ENCODE assay signal across 30 cellular contexts in the genomic region with DNA sequence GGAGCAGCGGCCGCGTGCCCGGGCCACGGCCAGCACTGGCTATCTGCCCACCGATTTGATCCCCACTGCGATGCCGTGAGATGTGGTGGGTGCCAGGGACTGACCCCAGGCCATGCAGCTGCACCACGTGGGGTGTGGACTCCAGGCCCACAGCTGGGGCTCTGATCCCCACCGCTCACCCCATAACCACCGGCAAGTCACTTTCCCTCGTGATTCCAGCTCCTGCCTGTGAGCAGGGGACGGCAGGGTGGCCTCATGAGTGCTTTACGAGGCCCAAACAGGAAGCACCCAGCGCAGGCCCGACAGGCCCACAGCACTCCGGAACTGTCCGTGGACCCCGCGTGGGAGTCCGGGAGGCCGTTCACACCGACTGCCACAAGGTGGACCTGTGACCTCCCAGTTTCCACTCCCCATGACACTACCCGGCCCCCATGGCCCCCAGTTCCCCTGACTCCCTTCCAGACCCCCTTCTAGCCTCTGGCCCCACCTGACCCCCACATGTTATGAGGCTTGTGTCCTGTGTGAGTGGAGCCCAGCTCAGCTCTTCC. TPM values are rescaled to one million over a fixed set of nuclear protein-coding genes. Genes with fewer than 3 reads are reported as not detected.
"Had no signal": no experiment of that assay in that cellular context is flagged by ENCODE, and none has a peak within 500 bp of the region (broad histone marks: within the 10 kb centered on the region; RNA-seq: fewer than 3 reads in every experiment).

No MANE protein-coding gene starts in this region.

- H3K4me1 Mint-ChIP-seq: endodermal cell had no signal

- H3K27ac Mint-ChIP-seq: activated B cell treated with CpG ODN at 0.5 μM for 24 hours; activated CD8-positive, alpha-beta T cell treated with anti-CD3 and anti-CD28 coated beads for 36 hours; endodermal cell; nephron progenitor cell had no signal

- H3K27me3 Mint-ChIP-seq: activated B cell treated with CpG ODN at 0.5 μM for 24 hours; activated CD8-positive, alpha-beta T cell treated with anti-CD3 and anti-CD28 coated beads for 36 hours had no signal

- H3K36me3 ChIP-seq: cardiac muscle cell, esophagus squamous epithelium, left lung, right atrium auricular region, tibial nerve had no signal

- H3K27ac ChIP-seq: cardiac muscle cell, esophagus squamous epithelium, left lung, right atrium auricular region, tibial nerve had no signal

- H3K4me3 ChIP-seq: cardiac muscle cell, esophagus squamous epithelium, left lung, mucosa of descending colon, right atrium auricular region, smooth muscle cell, tibial nerve had no signal

- ATAC-seq: activated CD8-positive, alpha-beta T cell treated with anti-CD3 and anti-CD28 coated beads for 36 hours; activated naive CD4-positive, alpha-beta T cell treated with anti-CD3 and anti-CD28 coated beads, Interleukin-2, amount 50 U/mL, for 72 hours; left lung; mucosa of descending colon had no signal

- H3K27me3 ChIP-seq: esophagus squamous epithelium, left lung, right atrium auricular region, tibial nerve had no signal

- H3K4me2 ChIP-seq: smooth muscle cell had no signal

- H3K4me3 Mint-ChIP-seq: activated B cell treated with CpG ODN at 0.5 μM for 24 hours; activated CD8-positive, alpha-beta T cell treated with anti-CD3 and anti-CD28 coated beads for 36 hours; brain; endodermal cell; nephron progenitor cell had no signal

- H3K9me3 Mint-ChIP-seq: activated B cell treated with CpG ODN at 0.5 μM for 24 hours; activated CD8-positive, alpha-beta T cell treated with anti-CD3 and anti-CD28 coated beads for 36 hours; activated naive CD4-positive, alpha-beta T cell treated with anti-CD3 and anti-CD28 coated beads, Interleukin-2, amount 50 U/mL, for 72 hours; endodermal cell; nephron progenitor cell had no signal

- H3K9me3 ChIP-seq: esophagus squamous epithelium, left lung, mucosa of descending colon, right atrium auricular region, tibial nerve had no signal

- DNase-seq: activated B cell treated with CpG ODN at 0.5 μM for 24 hours; activated CD4-positive, alpha-beta T cell treated with anti-CD3 and anti-CD28 coated beads, Interleukin-2, amount 50 U/mL, for 1 hour; activated CD8-positive, alpha-beta T cell treated with anti-CD3 and anti-CD28 coated beads for 36 hours; activated naive CD4-positive, alpha-beta T cell; activated T-cell treated with anti-CD3 and anti-CD28 coated beads, Interleukin-2, amount 50 U/mL, for 48 hours; cortex of kidney; endodermal cell; esophagus squamous epithelium; foreskin melanocyte; mucosa of descending colon; nephron progenitor cell; stimulated activated CD4-positive, alpha-beta T cell treated with anti-CD3 and anti-CD28 coated beads, Interleukin-15, amount 100 ng/mL, for 24 hours; stimulated activated CD4-positive, alpha-beta T cell treated with anti-CD3 and anti-CD28 coated beads, Interleukin-2, amount 100 ng/mL, for 24 hours; stimulated activated naive CD4-positive, alpha-beta T cell treated with Interleukin-2 at 50 U/mL for 16 hours; T-helper 2 cell had no signal

- H3K36me3 Mint-ChIP-seq: brain had no signal

RNA-seq across cellular contexts. Expression of a gene that starts 0.6 kb away (rescaled TPM):
- total RNA-seq: activated B cell treated with CpG ODN at 0.5 μM for 24 hours; activated CD8-positive, alpha-beta T cell treated with anti-CD3 and anti-CD28 coated beads for 36 hours; activated naive CD4-positive, alpha-beta T cell treated with anti-CD3 and anti-CD28 coated beads, Interleukin-2, amount 50 U/mL, for 72 hours; cerebellum; endodermal cell; esophagus squamous epithelium; left lung; lung microvascular endothelial cell; mucosa of descending colon; myocyte; omental fat pad; pulmonary artery endothelial cell; smooth muscle cell; temporal lobe; tibial nerve; urinary bladder had no signal
- polyA plus RNA-seq: aorta, cardiac muscle cell, smooth muscle cell had no signal

RNA-seq across cellular contexts. Expression of a gene that starts 43.8 kb away (rescaled TPM):
- total RNA-seq: right atrium auricular region, smooth muscle cell had no signal

RNA-seq across cellular contexts. Expression of a gene that starts 45.3 kb away (rescaled TPM):
- total RNA-seq: endodermal cell had no signal
